Comparison of ENCODE assay signal across 16 cellular contexts in the genomic region with DNA sequence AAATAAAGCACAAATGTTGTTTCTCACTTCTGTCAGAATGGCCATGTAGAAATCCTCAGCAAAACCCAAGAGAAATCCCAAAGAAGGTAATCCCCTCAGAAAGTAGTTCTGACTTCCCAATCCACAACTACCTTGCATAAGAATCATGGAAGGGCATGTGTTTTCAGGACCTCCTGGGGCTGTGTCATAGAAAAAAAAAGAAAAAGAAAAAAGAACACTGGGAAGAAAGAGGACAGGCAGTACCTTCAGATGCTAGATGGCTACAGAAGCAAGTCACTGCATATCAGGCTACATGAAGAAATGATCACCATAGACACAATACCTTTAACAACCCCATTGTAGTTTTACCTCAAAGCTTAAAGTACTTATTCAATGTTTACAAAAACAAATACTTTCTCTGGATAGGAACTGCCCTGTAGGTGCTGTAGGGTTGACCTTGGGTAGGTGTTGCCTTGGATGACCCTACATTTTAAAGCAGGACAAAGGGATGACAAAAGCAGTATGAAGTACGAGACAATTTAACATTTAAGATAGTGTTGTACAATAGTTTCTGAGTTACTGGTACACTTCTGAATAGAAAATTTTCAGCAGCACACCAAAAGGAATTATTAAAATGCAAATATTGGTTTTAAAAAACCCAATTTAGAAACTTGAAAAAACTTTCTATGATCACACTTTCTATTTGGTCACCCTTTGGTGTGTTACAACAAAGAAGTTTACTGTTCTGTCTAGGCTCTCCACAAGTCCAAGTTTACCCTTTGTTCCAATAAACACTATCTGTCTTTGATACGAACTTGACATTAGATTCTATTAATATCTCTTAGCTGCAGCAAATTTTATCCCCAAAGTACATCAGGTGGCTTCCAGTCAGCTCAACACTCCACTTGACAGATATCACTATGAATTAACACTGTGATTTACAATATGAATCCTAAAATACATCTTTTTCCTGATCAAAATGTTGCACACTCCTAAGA. TPM values are rescaled to one million over a fixed set of nuclear protein-coding genes. Genes with fewer than 3 reads are reported as not detected.
DNase-seq lines count a peak whose midpoint lies in the region; ATAC-seq and TF ChIP-seq lines count a peak whose summit lies in the region.
"Had no signal": no experiment of that assay in that cellular context is flagged by ENCODE, and none has a peak within 500 bp of the region (broad histone marks: within the 10 kb centered on the region; RNA-seq: fewer than 3 reads in every experiment).

No MANE protein-coding gene starts in this region.

- H3K27me3 ChIP-seq in heart left ventricle (no peaks in the 10 kb centered on the region), thyroid gland (no peaks in the 10 kb centered on the region)
- H3K27me3 ChIP-seq: brain microvascular endothelial cell, MG63, SJCRH30 had no signal

- H3K9me3 ChIP-seq in heart left ventricle = no peaks in the 10 kb centered on the region
- H3K9me3 ChIP-seq in thyroid gland = no peaks in the 10 kb centered on the region
- H3K9me3 ChIP-seq: MG63, SJCRH30, thoracic aorta had no signal

- no peak overlapping the region for H3K4me3 ChIP-seq in heart left ventricle
- H3K4me3 ChIP-seq in thyroid gland (replicated peaks in 1 of 3) = no peak overlapping the region
- H3K4me3 ChIP-seq: MG63, SJCRH30, thoracic aorta had no signal

- no peaks in the 10 kb centered on the region for H3K27me3 Mint-ChIP-seq in progenitor cell of endocrine pancreas
- H3K27me3 Mint-ChIP-seq: B cell had no signal

- WGBS in heart left ventricle, 4 donors = 41 to 48% (median 43%) methylated on average over 2 of the region's 2 CpGs
- 79 to 89% methylated on average over 2 of the region's 2 CpGs for WGBS in thyroid gland, 2 donors

- intact Hi-C loops in heart left ventricle (cut with DNase I) = no loop called here
- intact Hi-C loops in thyroid gland (cut with DNase I) = no loop called here

- TF ChIP-seq POLR2A in heart left ventricle (IDR thresholded peaks at IDR 0.05) (no peak), thyroid gland (IDR thresholded peaks at IDR 0.05) (no peak)

- H3K4me3 Mint-ChIP-seq in progenitor cell of endocrine pancreas (ENCODE audit: low read depth) = no peak overlapping the region
- H3K4me3 Mint-ChIP-seq: B cell had no signal

- H3K4me1 Mint-ChIP-seq in progenitor cell of endocrine pancreas (ENCODE audit: low read depth) = peaks cover 26% of the 10 kb centered on the region

- H3K36me3 ChIP-seq in heart left ventricle = peaks cover 0 to 8% (median 0%) of the 10 kb centered on the region in 9 donors
- H3K36me3 ChIP-seq in thyroid gland = no peaks in the 10 kb centered on the region
- H3K36me3 ChIP-seq: brain microvascular endothelial cell, thoracic aorta had no signal

- H3K27ac ChIP-seq in heart left ventricle (peak overlapping the region; percentile 58 to 82 (median 67)), thyroid gland (no peak overlapping the region)
- H3K27ac ChIP-seq: brain microvascular endothelial cell, SJCRH30, thoracic aorta had no signal

- DNase-seq in GM20000 (ENCODE audit: low spot score) = peak; percentile 22
- DNase-seq in SK-MEL-5 (ENCODE audit: low read depth, low spot score) = peak; percentile 84
- no peak for DNase-seq in heart left ventricle
- no peak for DNase-seq in progenitor cell of endocrine pancreas (ENCODE audit: low spot score, unreplicated experiment)
- no peak for DNase-seq in thyroid gland
- no peak for DNase-seq in occipital lobe (lab: John Stamatoyannopoulos, UW)
- DNase-seq in activated CD4-positive, alpha-beta T cell treated with anti-CD3 and anti-CD28 coated beads for 1 hour = no peak
- DNase-seq: brain microvascular endothelial cell; effector CD8-positive, alpha-beta T cell; EL; MG63; SJCRH30; stimulated activated CD4-positive, alpha-beta T cell treated with anti-CD3 and anti-CD28 coated beads, Interleukin-12 subunit alpha, Interleukin-12 subunit beta, amount 100 ng/mL, for 4 hours had no signal

- TF ChIP-seq CTCF in GM20000 (IDR thresholded peaks at IDR 0.05; ENCODE audit: extremely low read depth, missing control alignments) (no peak), heart left ventricle (IDR thresholded peaks at IDR 0.05) (no peak), progenitor cell of endocrine pancreas (IDR thresholded peaks at IDR 0.05; ENCODE audit: unreplicated experiment) (no peak), thyroid gland (IDR thresholded peaks at IDR 0.05) (no peak)

- H3K27ac Mint-ChIP-seq in progenitor cell of endocrine pancreas = peak overlapping the region; percentile 24
- H3K27ac Mint-ChIP-seq: B cell had no signal

- H3K4me1 ChIP-seq in heart left ventricle = peaks cover 0 to 73% (median 31%) of the 10 kb centered on the region in 12 donors
- peaks cover 20 to 31% of the 10 kb centered on the region in 2 donors for H3K4me1 ChIP-seq in thyroid gland

- no peaks in the 10 kb centered on the region for H3K9me3 Mint-ChIP-seq in progenitor cell of endocrine pancreas (ENCODE audit: low read depth)

- peak; percentile 59 to 68 (median 67) for ATAC-seq in heart left ventricle
- ATAC-seq in HG02678 (IDR thresholded peaks at IDR 0.05; ENCODE audit: unreplicated experiment) = no peak

- in situ Hi-C loops in SK-MEL-5 (cut with HindIII; ENCODE audit: low pct_unique_long_range_greater_than_20kb, low sequenced_read_pairs) = no loop called here

- peaks cover 6% of the 10 kb centered on the region for H3K36me3 Mint-ChIP-seq in progenitor cell of endocrine pancreas (ENCODE audit: insufficient read depth)

RNA-seq across cellular contexts. Expression of gene TRIT1, which starts 5.0 kb away (rescaled TPM):
- total RNA-seq in SK-MEL-5 (2014; rRNA removed; shearing (Covaris generic)) = 41.7 and 43.9 TPM in 2 replicates
- 15.6 and 16.0 TPM in 2 replicates for polyA plus RNA-seq in SK-MEL-5 (2015; cell fraction: cytosol; rRNA removed)
- 57.3 and 69.9 TPM in 2 replicates for polyA plus RNA-seq in SK-MEL-5 (2015; cell fraction: nucleus; rRNA removed)
- total RNA-seq in heart left ventricle (10 to 100 TPM; 15.0 to 19.0 (median 17.2) TPM), progenitor cell of endocrine pancreas (35.9 and 43.3 TPM in 2 replicates), thyroid gland (10 to 100 TPM; 22.6 to 35.2 (median 25.3) TPM), occipital lobe (42.7 TPM)
- 10 to 100 TPM; 13.6 to 14.0 TPM for polyA plus RNA-seq in heart left ventricle

RNA-seq across cellular contexts. Expression of gene MYCL, which starts 23.4 kb away (rescaled TPM):
- total RNA-seq in SK-MEL-5 (2014; rRNA removed; shearing (Covaris generic)) = 4.1 and 5.1 TPM in 2 replicates
- polyA plus RNA-seq in SK-MEL-5 (2015; cell fraction: cytosol; rRNA removed) = 6.8 and 8.9 TPM in 2 replicates
- 3.3 and 4.0 TPM in 2 replicates for polyA plus RNA-seq in SK-MEL-5 (2015; cell fraction: nucleus; rRNA removed)
- total RNA-seq in heart left ventricle (1 to 10 TPM in 3 of 9 donors, under 1 TPM in 6; 0.27 to 3.0 (median 0.75) TPM), progenitor cell of endocrine pancreas (19.3 and 21.3 TPM in 2 replicates), thyroid gland (1 to 10 TPM; 1.4 to 3.9 (median 3.5) TPM), occipital lobe (12.5 TPM)
- polyA plus RNA-seq in heart left ventricle = under 1 TPM; 0.15 to 0.53 TPM

Comparison
In these comparisons a context has a peak if more than half of its experiments do, and no peak if none do; other contexts are left out.
1. DNase-seq: peak in GM20000 (single experiment) and SK-MEL-5 (single experiment); none in heart left ventricle (0 of 5), progenitor cell of endocrine pancreas (single experiment), thyroid gland (0 of 2), occipital lobe (single experiment) and activated CD4-positive, alpha-beta T cell treated with anti-CD3 and anti-CD28 coated beads for 1 hour (single experiment).
2. H3K27ac ChIP-seq: peak in heart left ventricle (12 of 12); none in thyroid gland (0 of 3).